Comparison of ENCODE assay signal across 8 cellular contexts in the genomic region with DNA sequence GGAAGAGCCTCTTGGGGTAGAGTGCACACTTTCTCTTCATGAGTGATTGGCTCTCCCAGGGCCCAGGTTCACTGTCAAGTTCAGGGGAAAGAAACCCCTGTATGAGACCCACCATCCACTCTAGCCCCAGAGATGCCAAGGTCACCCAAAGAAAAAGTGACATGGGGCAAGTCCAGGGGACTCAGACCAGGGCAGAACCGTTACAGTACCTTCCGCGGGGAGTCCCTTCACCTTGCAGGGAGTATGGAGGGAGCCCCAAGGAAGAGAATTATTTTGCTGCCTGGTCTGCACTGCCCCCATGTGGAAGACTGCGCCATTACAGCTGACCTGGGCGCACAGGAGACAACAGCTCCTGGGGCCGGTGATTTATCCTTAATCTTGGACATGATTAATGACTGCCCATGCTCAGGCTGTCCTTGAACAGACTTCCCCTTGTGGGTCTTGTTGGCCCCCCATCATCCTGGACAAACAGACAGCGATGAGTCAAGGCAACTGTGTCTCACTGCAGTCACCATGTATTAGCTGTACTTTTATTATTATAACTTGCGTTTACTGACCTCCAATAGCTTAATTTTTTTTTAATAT. TPM values are rescaled to one million over a fixed set of nuclear protein-coding genes. Genes with fewer than 3 reads are reported as not detected.
DNase-seq lines count a peak whose midpoint lies in the region; ATAC-seq lines count a peak whose summit lies in the region.

No MANE protein-coding gene starts in this region.

- peaks cover 3% of the 10 kb centered on the region for H3K4me1 Mint-ChIP-seq in activated CD4-positive, alpha-beta memory T cell treated with anti-CD3 and anti-CD28 coated beads, Interleukin-2, amount 10 ng/mL, durations not matched to agents 7 days and 5 days

- no peak overlapping the region for H3K4me3 Mint-ChIP-seq in activated CD4-positive, alpha-beta memory T cell treated with anti-CD3 and anti-CD28 coated beads, Interleukin-2, amount 10 ng/mL, durations not matched to agents 7 days and 5 days

- H3K27me3 Mint-ChIP-seq in activated CD4-positive, alpha-beta memory T cell treated with anti-CD3 and anti-CD28 coated beads, Interleukin-2, amount 10 ng/mL, durations not matched to agents 7 days and 5 days = no peaks in the 10 kb centered on the region

- ATAC-seq in GM18907 (IDR thresholded peaks at IDR 0.05; ENCODE audit: unreplicated experiment) = peak; percentile 74
- ATAC-seq in GM21390 (IDR thresholded peaks at IDR 0.05; ENCODE audit: unreplicated experiment) = no peak

- DNase-seq in AG08396 (ENCODE audit: low spot score) (peak; percentile 75), NAMALWA (ENCODE audit: low spot score) (peak; percentile 67), midbrain (lab: John Stamatoyannopoulos, UW) (peak; percentile 63)
- peak; percentile 76 for DNase-seq in activated CD4-positive, alpha-beta memory T cell treated with anti-CD3 and anti-CD28 coated beads, Interleukin-2, amount 10 ng/mL, durations not matched to agents 7 days and 5 days
- DNase-seq in effector CD8-positive, alpha-beta T cell (lab: John Stamatoyannopoulos, UW) = peak; percentile 45
- DNase-seq in stimulated activated CD8-positive, alpha-beta memory T cell treated with anti-CD3 and anti-CD28 coated beads, Interleukin-7, amount 100 ng/mL, for 4 hours (ENCODE audit: low read depth in 2 of 2) = peak; percentile 3 to 20

- H3K36me3 Mint-ChIP-seq in activated CD4-positive, alpha-beta memory T cell treated with anti-CD3 and anti-CD28 coated beads, Interleukin-2, amount 10 ng/mL, durations not matched to agents 7 days and 5 days (ENCODE audit: low read depth) = peaks cover 4% of the 10 kb centered on the region

- CTCF ChIA-PET in activated CD4-positive, alpha-beta memory T cell treated with anti-CD3 and anti-CD28 coated beads, Interleukin-2, amount 10 ng/mL, durations not matched to agents 7 days and 5 days (lab: Charles Lee) = interaction anchor here (0.5 to 3.6 kb wide), 37 partner anchors 9 to 839 kb away, joined by 3 to 28 read pairs (median 4); no protein-coding TSS in a partner anchor

- H3K27ac Mint-ChIP-seq in activated CD4-positive, alpha-beta memory T cell treated with anti-CD3 and anti-CD28 coated beads, Interleukin-2, amount 10 ng/mL, durations not matched to agents 7 days and 5 days = peak overlapping the region; percentile 12

- no peaks in the 10 kb centered on the region for H3K9me3 Mint-ChIP-seq in activated CD4-positive, alpha-beta memory T cell treated with anti-CD3 and anti-CD28 coated beads, Interleukin-2, amount 10 ng/mL, durations not matched to agents 7 days and 5 days

- POLR2A ChIA-PET in activated CD4-positive, alpha-beta memory T cell treated with anti-CD3 and anti-CD28 coated beads, Interleukin-2, amount 10 ng/mL, durations not matched to agents 7 days and 5 days (lab: Charles Lee) = interaction anchor here (0.8 to 1.4 kb wide), 6 partner anchors 24 to 116 kb away, joined by 3 to 5 read pairs (median 3); partner anchors contain the start of gene VAC14

RNA-seq across cellular contexts. Expression of gene VAC14, which starts 29.9 kb away (rescaled TPM):
- 10 to 100 TPM; 26.7 to 28.0 TPM for total RNA-seq in activated CD4-positive, alpha-beta memory T cell treated with anti-CD3 and anti-CD28 coated beads, Interleukin-2, amount 10 ng/mL, durations not matched to agents 7 days and 5 days

Comparison
In these comparisons a context has a peak if more than half of its experiments do, and no peak if none do; other contexts are left out.
1. DNase-seq: peak in every context shown above with its lines; median percentile 76 in activated CD4-positive, alpha-beta memory T cell treated with anti-CD3 and anti-CD28 coated beads, Interleukin-2, amount 10 ng/mL, durations not matched to agents 7 days and 5 days; 75 in AG08396; 67 in NAMALWA; 63 in midbrain; 45 in effector CD8-positive, alpha-beta T cell; 12 in stimulated activated CD8-positive, alpha-beta memory T cell treated with anti-CD3 and anti-CD28 coated beads, Interleukin-7, amount 100 ng/mL, for 4 hours.